ENCODE assay signal across 20 cellular contexts in genomic region chr1:109268431-109269211, GRCh38. TPM values are rescaled to one million over a fixed set of nuclear protein-coding genes. Genes with fewer than 3 reads are reported as not detected.
"Had no signal": no experiment of that assay in that cellular context is flagged by ENCODE, and none has a peak within 500 bp of the region (broad histone marks: within the 10 kb centered on the region; RNA-seq: fewer than 3 reads in every experiment).

No MANE protein-coding gene starts in this region.

- ATAC-seq: activated CD8-positive, alpha-beta T cell treated with anti-CD3 and anti-CD28 coated beads, Interleukin-2, amount 10 ng/mL, durations not matched to agents 7 days and 5 days; natural killer cell; stimulated activated naive B cell treated with anti-CD40 and anti-IgM and Interleukin-4, amounts not matched to agents 10 μg/mL and 1 μg/mL and 100 μg/mL, for 72 hours had no signal

- H3K27me3 Mint-ChIP-seq: activated B cell treated with CpG ODN at 0.5 μM for 24 hours; activated CD4-positive, alpha-beta T cell treated with anti-CD3 and anti-CD28 coated beads, Interleukin-2, amount 10 ng/mL, durations not matched to agents 24 days and 14 days; activated naive CD8-positive, alpha-beta T cell treated with anti-CD3 and anti-CD28 coated beads for 36 hours had no signal

- H2AFZ ChIP-seq: hepatocyte had no signal

- H3K4me3 Mint-ChIP-seq: activated B cell treated with CpG ODN at 0.5 μM for 24 hours; activated CD4-positive, alpha-beta T cell treated with anti-CD3 and anti-CD28 coated beads, Interleukin-2, amount 10 ng/mL, durations not matched to agents 24 days and 14 days; activated CD8-positive, alpha-beta T cell treated with anti-CD3 and anti-CD28 coated beads, Interleukin-2, amount 10 ng/mL, durations not matched to agents 7 days and 5 days; activated naive CD8-positive, alpha-beta T cell treated with anti-CD3 and anti-CD28 coated beads for 36 hours; natural killer cell; stimulated activated naive B cell treated with anti-CD40 and anti-IgM and Interleukin-4, amounts not matched to agents 10 μg/mL and 1 μg/mL and 100 μg/mL, for 72 hours had no signal

- H3K36me3 ChIP-seq: brain microvascular endothelial cell, SJCRH30 had no signal

- H3K27ac Mint-ChIP-seq: activated B cell treated with CpG ODN at 0.5 μM for 24 hours; activated CD4-positive, alpha-beta T cell treated with anti-CD3 and anti-CD28 coated beads, Interleukin-2, amount 10 ng/mL, durations not matched to agents 24 days and 14 days; activated CD8-positive, alpha-beta T cell treated with anti-CD3 and anti-CD28 coated beads, Interleukin-2, amount 10 ng/mL, durations not matched to agents 7 days and 5 days; activated naive CD8-positive, alpha-beta T cell treated with anti-CD3 and anti-CD28 coated beads for 36 hours; natural killer cell; stimulated activated naive B cell treated with anti-CD40 and anti-IgM and Interleukin-4, amounts not matched to agents 10 μg/mL and 1 μg/mL and 100 μg/mL, for 72 hours had no signal

- H3K36me3 Mint-ChIP-seq: activated naive CD8-positive, alpha-beta T cell treated with anti-CD3 and anti-CD28 coated beads for 36 hours; natural killer cell; stimulated activated naive B cell treated with anti-CD40 and anti-IgM and Interleukin-4, amounts not matched to agents 10 μg/mL and 1 μg/mL and 100 μg/mL, for 72 hours had no signal

- H3K9me3 ChIP-seq: sigmoid colon, SJCRH30, tibial nerve had no signal

- H3K27me3 ChIP-seq: brain microvascular endothelial cell, hepatocyte, sigmoid colon, SJCRH30, tibial nerve had no signal

- H3K4me1 Mint-ChIP-seq: activated CD4-positive, alpha-beta T cell treated with anti-CD3 and anti-CD28 coated beads, Interleukin-2, amount 10 ng/mL, durations not matched to agents 24 days and 14 days had no signal

- H3K9me3 Mint-ChIP-seq: activated B cell treated with CpG ODN at 0.5 μM for 24 hours; activated CD4-positive, alpha-beta T cell treated with anti-CD3 and anti-CD28 coated beads, Interleukin-2, amount 10 ng/mL, durations not matched to agents 24 days and 14 days; activated naive CD8-positive, alpha-beta T cell treated with anti-CD3 and anti-CD28 coated beads for 36 hours; natural killer cell; stimulated activated naive B cell treated with anti-CD40 and anti-IgM and Interleukin-4, amounts not matched to agents 10 μg/mL and 1 μg/mL and 100 μg/mL, for 72 hours had no signal

- H3K79me2 ChIP-seq: hepatocyte had no signal

- DNase-seq: activated B cell treated with CpG ODN at 0.5 μM for 24 hours; activated CD4-positive, alpha-beta T cell treated with anti-CD3 and anti-CD28 coated beads, Interleukin-2, amount 10 ng/mL, durations not matched to agents 24 days and 14 days; activated CD8-positive, alpha-beta memory T cell treated with anti-CD3 and anti-CD28 coated beads, Interleukin-2, amount 50 U/mL, for 4 hours; activated CD8-positive, alpha-beta T cell treated with anti-CD3 and anti-CD28 coated beads, Interleukin-2, amount 10 ng/mL, durations not matched to agents 7 days and 5 days; activated effector memory CD4-positive, alpha-beta T cell treated with anti-CD3 and anti-CD28 coated beads, Interleukin-2, amount 50 U/mL, for 16 hours; activated naive CD8-positive, alpha-beta T cell treated with anti-CD3 and anti-CD28 coated beads for 36 hours; activated T-cell treated with anti-CD3 and anti-CD28 coated beads, Interleukin-2, amount 50 U/mL, for 48 hours; brain microvascular endothelial cell; cerebellar nuclear complex; erythroblast; mesenchymal stem cell; natural killer cell; sigmoid colon; stimulated activated naive B cell treated with anti-CD40 and anti-IgM and Interleukin-4, amounts not matched to agents 10 μg/mL and 1 μg/mL and 100 μg/mL, for 72 hours; T-helper 2 cell had no signal

- H3K4me2 ChIP-seq: hepatocyte had no signal

- H3K4me3 ChIP-seq: hepatocyte, sigmoid colon, SJCRH30, tibial nerve had no signal

- H3K27ac ChIP-seq: brain microvascular endothelial cell, hepatocyte, sigmoid colon, SJCRH30 had no signal

RNA-seq across cellular contexts. Expression of gene PSRC1, which starts 14.3 kb away (rescaled TPM):
- total RNA-seq: activated B cell treated with CpG ODN at 0.5 μM for 24 hours had no signal

RNA-seq across cellular contexts. Expression of gene MYBPHL, which starts 38.2 kb away (rescaled TPM):
- total RNA-seq: activated B cell treated with CpG ODN at 0.5 μM for 24 hours; activated CD4-positive, alpha-beta T cell treated with anti-CD3 and anti-CD28 coated beads, Interleukin-2, amount 10 ng/mL, durations not matched to agents 24 days and 14 days; activated CD8-positive, alpha-beta T cell treated with anti-CD3 and anti-CD28 coated beads, Interleukin-2, amount 10 ng/mL, durations not matched to agents 7 days and 5 days; activated naive CD8-positive, alpha-beta T cell treated with anti-CD3 and anti-CD28 coated beads for 36 hours; dermis microvascular lymphatic vessel endothelial cell; liver; natural killer cell; sigmoid colon; tibial nerve had no signal
- polyA plus RNA-seq: liver, sigmoid colon had no signal
